Comparison of ENCODE assay signal across 29 cellular contexts in genomic region chr20:17733781-17734304, GRCh38. TPM values are rescaled to one million over a fixed set of nuclear protein-coding genes. Genes with fewer than 3 reads are reported as not detected.
"Had no signal": no experiment of that assay in that cellular context is flagged by ENCODE, and none has a peak within 500 bp of the region (broad histone marks: within the 10 kb centered on the region; RNA-seq: fewer than 3 reads in every experiment).

No MANE protein-coding gene starts in this region.

- H3K4me1 Mint-ChIP-seq: activated CD4-positive, alpha-beta memory T cell treated with anti-CD3 and anti-CD28 coated beads, Interleukin-2, amount 10 ng/mL, durations not matched to agents 7 days and 5 days; activated CD4-positive, alpha-beta T cell treated with anti-CD3 and anti-CD28 coated beads for 36 hours; activated naive CD4-positive, alpha-beta T cell treated with anti-CD3 and anti-CD28 coated beads, Interleukin-2, amount 10 ng/mL, durations not matched to agents 7 days and 5 days; activated naive CD8-positive, alpha-beta T cell treated with anti-CD3 and anti-CD28 coated beads for 36 hours; activated T-helper 17 cell treated with anti-CD3 and anti-CD28 coated beads, Interleukin-2, amount 50 U/mL, for 72 hours had no signal

- H3K27ac Mint-ChIP-seq: activated CD4-positive, alpha-beta memory T cell treated with anti-CD3 and anti-CD28 coated beads, Interleukin-2, amount 10 ng/mL, durations not matched to agents 7 days and 5 days; activated CD4-positive, alpha-beta T cell treated with anti-CD3 and anti-CD28 coated beads for 36 hours; activated naive CD4-positive, alpha-beta T cell treated with anti-CD3 and anti-CD28 coated beads, Interleukin-2, amount 10 ng/mL, durations not matched to agents 7 days and 5 days; activated naive CD8-positive, alpha-beta T cell treated with anti-CD3 and anti-CD28 coated beads for 36 hours; activated T-helper 17 cell treated with anti-CD3 and anti-CD28 coated beads, Interleukin-2, amount 50 U/mL, for 72 hours had no signal

- H3K4me3 ChIP-seq: SK-N-MC had no signal

- ATAC-seq: activated CD4-positive, alpha-beta T cell treated with anti-CD3 and anti-CD28 coated beads for 36 hours; activated T-helper 17 cell treated with anti-CD3 and anti-CD28 coated beads, Interleukin-2, amount 50 U/mL, for 72 hours; Panc1; Right ventricle myocardium inferior had no signal

- H3K9me3 Mint-ChIP-seq: activated naive CD8-positive, alpha-beta T cell treated with anti-CD3 and anti-CD28 coated beads for 36 hours had no signal

- H3K27ac ChIP-seq: SK-N-MC, WERI-Rb-1 had no signal

- H3K36me3 ChIP-seq: WERI-Rb-1 had no signal

- H3K36me3 Mint-ChIP-seq: activated naive CD4-positive, alpha-beta T cell treated with anti-CD3 and anti-CD28 coated beads, Interleukin-2, amount 10 ng/mL, durations not matched to agents 7 days and 5 days; activated naive CD8-positive, alpha-beta T cell treated with anti-CD3 and anti-CD28 coated beads for 36 hours had no signal

- DNase-seq: activated CD4-positive, alpha-beta memory T cell treated with anti-CD3 and anti-CD28 coated beads, Interleukin-2, amount 10 ng/mL, durations not matched to agents 7 days and 5 days; activated CD4-positive, alpha-beta T cell treated with anti-CD3 and anti-CD28 coated beads for 36 hours; activated CD4-positive, alpha-beta T cell treated with anti-CD3 and anti-CD28 coated beads, Interleukin-2, amount 50 U/mL, for 1 hour; activated gamma-delta T cell treated with Interleukin-2 at 50 U/mL for 16 hours; activated naive CD4-positive, alpha-beta T cell treated with anti-CD3 and anti-CD28 coated beads, Interleukin-2, amount 10 ng/mL, durations not matched to agents 7 days and 5 days; activated naive CD8-positive, alpha-beta T cell treated with anti-CD3 and anti-CD28 coated beads for 36 hours; activated T-cell treated with anti-CD3 and anti-CD28 coated beads for 4 hours; activated T-cell treated with anti-CD3 and anti-CD28 coated beads, Interleukin-2, amount 50 U/mL, for 48 hours; Kasumi-1; KBM-7; NCI-H1105 treated with DMSO at 0.1 percent for 48 hours; NCI-H1436 treated with DMSO at 0.1 percent for 48 hours; NCI-H187; NCI-H2081; NCI-H2171; NCI-H2227 treated with DMSO at 0.1 percent for 48 hours; NCI-H526; NCI-H82; OCI-M1; RPMI8226; T-helper 1 cell; WERI-Rb-1 had no signal

- H3K4me3 Mint-ChIP-seq: activated CD4-positive, alpha-beta memory T cell treated with anti-CD3 and anti-CD28 coated beads, Interleukin-2, amount 10 ng/mL, durations not matched to agents 7 days and 5 days; activated CD4-positive, alpha-beta T cell treated with anti-CD3 and anti-CD28 coated beads for 36 hours; activated naive CD4-positive, alpha-beta T cell treated with anti-CD3 and anti-CD28 coated beads, Interleukin-2, amount 10 ng/mL, durations not matched to agents 7 days and 5 days; activated naive CD8-positive, alpha-beta T cell treated with anti-CD3 and anti-CD28 coated beads for 36 hours; activated T-helper 17 cell treated with anti-CD3 and anti-CD28 coated beads, Interleukin-2, amount 50 U/mL, for 72 hours had no signal

RNA-seq across cellular contexts. Expression of gene BANF2, which starts 34.1 kb away (rescaled TPM):
- total RNA-seq: activated CD4-positive, alpha-beta memory T cell treated with anti-CD3 and anti-CD28 coated beads, Interleukin-2, amount 10 ng/mL, durations not matched to agents 7 days and 5 days; activated CD4-positive, alpha-beta T cell treated with anti-CD3 and anti-CD28 coated beads for 36 hours; activated CD8-positive, alpha-beta memory T cell treated with anti-CD3 and anti-CD28 coated beads for 36 hours; activated naive CD8-positive, alpha-beta T cell treated with anti-CD3 and anti-CD28 coated beads for 36 hours; activated T-helper 17 cell treated with anti-CD3 and anti-CD28 coated beads, Interleukin-2, amount 50 U/mL, for 72 hours; NCI-H460; Right ventricle myocardium inferior; T-helper 2 cell treated with Interferon-gamma antibody and Interleukin-4, amounts not matched to agents 100 ng/mL and 5 ng/mL, for 36 hours had no signal
